12 cellular contexts compared by ENCODE assay signal in genomic region chr2:98348066-98348561, GRCh38. TPM values are rescaled to one million over a fixed set of nuclear protein-coding genes. Genes with fewer than 3 reads are reported as not detected.
DNase-seq lines count a peak whose midpoint lies in the region; ATAC-seq and TF ChIP-seq lines count a peak whose summit lies in the region.
"Had no signal": no experiment of that assay in that cellular context is flagged by ENCODE, and none has a peak within 500 bp of the region (broad histone marks: within the 10 kb centered on the region; RNA-seq: fewer than 3 reads in every experiment).

No MANE protein-coding gene starts in this region.

- H3K4me1 ChIP-seq in endocrine pancreas (ENCODE audit: control insufficient read depth, insufficient read depth, low read length) (no peaks in the 10 kb centered on the region), colonic mucosa (no peaks in the 10 kb centered on the region)

- H3K36me3 ChIP-seq in endocrine pancreas (ENCODE audit: control insufficient read depth, insufficient read depth, low read length): no peaks in the 10 kb centered on the region
- H3K36me3 ChIP-seq in colonic mucosa: no peaks in the 10 kb centered on the region
- H3K36me3 ChIP-seq: right atrium auricular region had no signal

- H3K9ac ChIP-seq in endocrine pancreas (ENCODE audit: control insufficient read depth, insufficient read depth, low read length): no peak overlapping the region
- no peak overlapping the region for H3K9ac ChIP-seq in colonic mucosa (ENCODE audit: low read depth in 2 of 2, low read length in 2 of 2)

- no peak for ATAC-seq in GM19351 (IDR thresholded peaks at IDR 0.05; ENCODE audit: unreplicated experiment)

- intact Hi-C loops in posterior cingulate gyrus (cut with DNase I): no loop called here
- intact Hi-C loops in colonic mucosa (cut with DNase I): no loop called here

- H3K27ac ChIP-seq in colonic mucosa: no peak overlapping the region
- H3K27ac ChIP-seq: right atrium auricular region had no signal

- DNase-seq in NCI-H2081 (lab: John Stamatoyannopoulos, UW) (peak; percentile 27 to 40), NCI-H2081 treated with DMSO at 0.1 percent for 48 hours (lab: John Stamatoyannopoulos, UW) (no peak), NCI-H2171 treated with DMSO at 0.1 percent for 48 hours (lab: John Stamatoyannopoulos, UW) (peak; percentile 55), posterior cingulate gyrus (peak in 6 of 10 donors; percentile 36 to 91 (median 63)), colonic mucosa (no peak), NCI-H1436 treated with DMSO at 0.1 percent for 48 hours (lab: John Stamatoyannopoulos, UW) (no peak)
- DNase-seq: activated naive CD4-positive, alpha-beta T cell treated with anti-CD3 and anti-CD28 coated beads, Interleukin-2, amount 10 ng/mL, durations not matched to agents 7 days and 5 days; effector CD4-positive, alpha-beta T cell; immature natural killer cell had no signal

- H3K27me3 ChIP-seq in endocrine pancreas (ENCODE audit: control insufficient read depth, insufficient read depth, low read length) (no peaks in the 10 kb centered on the region), colonic mucosa (peaks cover 41% of the 10 kb centered on the region)

- TF ChIP-seq CTCF in colonic mucosa (IDR thresholded peaks at IDR 0.05): no peak

- H3K9me3 ChIP-seq in endocrine pancreas (ENCODE audit: control insufficient read depth, low read length): no peaks in the 10 kb centered on the region
- H3K9me3 ChIP-seq in colonic mucosa: peaks cover 4% of the 10 kb centered on the region
- H3K9me3 ChIP-seq: right atrium auricular region had no signal

- peak overlapping the region; percentile 6 for H3K4me3 ChIP-seq in endocrine pancreas (ENCODE audit: control insufficient read depth, insufficient read depth, low read length)
- H3K4me3 ChIP-seq in colonic mucosa: no peak overlapping the region
- H3K4me3 ChIP-seq: right atrium auricular region had no signal

RNA-seq across cellular contexts. Expression of gene CNGA3, which starts 1.9 kb away (rescaled TPM):
- total RNA-seq in colonic mucosa: under 1 TPM; 0.20 to 0.35 TPM
- total RNA-seq: right atrium auricular region had no signal

Comparison
In these comparisons a context has a peak if more than half of its experiments do, and no peak if none do; other contexts are left out.
1. DNase-seq: peak in NCI-H2081 (2 of 2), NCI-H2171 treated with DMSO at 0.1 percent for 48 hours (single experiment) and posterior cingulate gyrus (6 of 10); none in NCI-H2081 treated with DMSO at 0.1 percent for 48 hours (single experiment), colonic mucosa (single experiment) and NCI-H1436 treated with DMSO at 0.1 percent for 48 hours (single experiment).